Comparison of ENCODE assay signal across 16 cellular contexts in genomic region chr7:139091677-139091996, GRCh38. TPM values are rescaled to one million over a fixed set of nuclear protein-coding genes. Genes with fewer than 3 reads are reported as not detected.
DNase-seq lines count a peak whose midpoint lies in the region; ATAC-seq and TF ChIP-seq lines count a peak whose summit lies in the region.
"Had no signal": no experiment of that assay in that cellular context is flagged by ENCODE, and none has a peak within 500 bp of the region (broad histone marks: within the 10 kb centered on the region; RNA-seq: fewer than 3 reads in every experiment).

No MANE protein-coding gene starts in this region.

- H3K27me3 ChIP-seq in endodermal cell (ENCODE audit: control insufficient read depth, insufficient read depth, low read length, poor library complexity, severe bottlenecking) = no peaks in the 10 kb centered on the region
- H3K27me3 ChIP-seq: colonic mucosa, tibial nerve had no signal

- no peak for ATAC-seq in T-helper 17 cell
- ATAC-seq: HCT116, lower lobe of right lung had no signal

- peaks cover 13% of the 10 kb centered on the region for H3K9me3 Mint-ChIP-seq in endodermal cell

- H3K9me3 ChIP-seq in T-helper 17 cell (ENCODE audit: control insufficient read depth, low read length, poor library complexity, severe bottlenecking) = no peaks in the 10 kb centered on the region
- peaks cover 30% of the 10 kb centered on the region for H3K9me3 ChIP-seq in endodermal cell (ENCODE audit: control insufficient read depth, low read length)
- H3K9me3 ChIP-seq: colonic mucosa, lower lobe of right lung, tibial nerve had no signal

- peak; percentile 55 for DNase-seq in activated CD8-positive, alpha-beta memory T cell treated with anti-CD3 and anti-CD28 coated beads for 24 hours
- DNase-seq in activated CD8-positive, alpha-beta memory T cell treated with anti-CD3 and anti-CD28 coated beads, Interleukin-2, amount 50 U/mL, for 48 hours = no peak
- no peak for DNase-seq in T-helper 17 cell
- DNase-seq in endodermal cell = no peak
- DNase-seq in stimulated activated CD8-positive, alpha-beta memory T cell treated with anti-CD3 and anti-CD28 coated beads, Interleukin-4, amount 100 ng/mL, for 48 hours = peak; percentile 24
- DNase-seq in DMS79 (lab: John Stamatoyannopoulos, UW) = no peak
- no peak for DNase-seq in NCI-H345 (lab: John Stamatoyannopoulos, UW)
- no peak for DNase-seq in NCI-H82 treated with DMSO at 0.1 percent for 48 hours (lab: John Stamatoyannopoulos, UW; ENCODE audit: unreplicated experiment)
- DNase-seq: activated CD4-positive, alpha-beta T cell treated with anti-CD3 and anti-CD28 coated beads for 4 hours; amniotic stem cell; colonic mucosa; lower lobe of right lung; NCI-H1092 treated with DMSO at 0.1 percent for 48 hours; NCI-H226 had no signal

- peak overlapping the region; percentile 91 for H3K4me3 Mint-ChIP-seq in T-helper 17 cell
- H3K4me3 Mint-ChIP-seq in endodermal cell = peak overlapping the region; percentile 32

- H3K4me1 ChIP-seq in endodermal cell (ENCODE audit: control insufficient read depth, insufficient read depth, low read length) = peaks cover 21% of the 10 kb centered on the region
- H3K4me1 ChIP-seq: colonic mucosa had no signal

- TF ChIP-seq CTCF in endodermal cell (conservative IDR thresholded peaks at IDR 0.05) = no peak

- H3K4me3 ChIP-seq in endodermal cell (ENCODE audit: low read length) = no peak overlapping the region
- H3K4me3 ChIP-seq: colonic mucosa, lower lobe of right lung, tibial nerve had no signal

- H3K4me1 Mint-ChIP-seq in T-helper 17 cell (peaks cover 63% of the 10 kb centered on the region), endodermal cell (peaks cover 48% of the 10 kb centered on the region)

- peak overlapping the region; percentile 73 for H3K27ac ChIP-seq in endodermal cell (ENCODE audit: low read depth, low read length)
- H3K27ac ChIP-seq: colonic mucosa, lower lobe of right lung, tibial nerve had no signal

- peak overlapping the region; percentile 67 for H3K9ac ChIP-seq in endodermal cell (ENCODE audit: extremely low read depth, low read length, poor library complexity, severe bottlenecking)

- H3K27ac Mint-ChIP-seq in T-helper 17 cell (peak overlapping the region; percentile 99), endodermal cell (peak overlapping the region; percentile 95)

- H3K27me3 Mint-ChIP-seq in T-helper 17 cell (no peaks in the 10 kb centered on the region), endodermal cell (ENCODE audit: insufficient read depth) (no peaks in the 10 kb centered on the region)

- peaks cover 15% of the 10 kb centered on the region for H3K36me3 Mint-ChIP-seq in T-helper 17 cell (ENCODE audit: low read depth)
- H3K36me3 Mint-ChIP-seq in endodermal cell (ENCODE audit: low read depth) = peaks cover 43% of the 10 kb centered on the region

- H3K36me3 ChIP-seq in endodermal cell (ENCODE audit: control insufficient read depth, insufficient read depth, low read length) = peaks cover 34% of the 10 kb centered on the region
- H3K36me3 ChIP-seq: colonic mucosa had no signal

- 82 to 94% methylated on average over 10 to 15 of the region's 15 CpGs for WGBS in endodermal cell (ENCODE audit: insufficient coverage in 1 of 2, insufficient read length in 1 of 2), 2 experiments

RNA-seq across cellular contexts. Expression of gene ZC3HAV1, which starts 17.9 kb away (rescaled TPM):
- total RNA-seq in T-helper 17 cell = 100 to 1,000 TPM; 154 to 177 TPM
- total RNA-seq in endodermal cell = 10 to 100 TPM; 67.6 to 76.0 TPM
- polyA plus RNA-seq in endodermal cell (2013, experiment 1 of 2) = 11.4 TPM
- 13.9 TPM for polyA plus RNA-seq in endodermal cell (2013, experiment 2 of 2)

RNA-seq across cellular contexts. Expression of gene ZC3HAV1L, which starts 55.8 kb away (rescaled TPM):
- total RNA-seq in T-helper 17 cell (1 to 10 TPM; 2.2 to 6.9 TPM), endodermal cell (10 to 100 TPM in 1 of 2 donors, 1 to 10 TPM in 1; 9.7 to 10.9 TPM)
- 8.2 TPM for polyA plus RNA-seq in endodermal cell (2013, experiment 1 of 2)
- polyA plus RNA-seq in endodermal cell (2013, experiment 2 of 2) = 8.4 TPM

Comparison
In these comparisons a context has a peak if more than half of its experiments do, and no peak if none do; other contexts are left out.
1. DNase-seq: peak in activated CD8-positive, alpha-beta memory T cell treated with anti-CD3 and anti-CD28 coated beads for 24 hours (single experiment) and stimulated activated CD8-positive, alpha-beta memory T cell treated with anti-CD3 and anti-CD28 coated beads, Interleukin-4, amount 100 ng/mL, for 48 hours (single experiment); none in activated CD8-positive, alpha-beta memory T cell treated with anti-CD3 and anti-CD28 coated beads, Interleukin-2, amount 50 U/mL, for 48 hours (single experiment), T-helper 17 cell (0 of 3), endodermal cell (single experiment), DMS79 (single experiment), NCI-H345 (single experiment) and NCI-H82 treated with DMSO at 0.1 percent for 48 hours (single experiment).